In genomic region chr12:113098428-113099028, GRCh38 we compare ENCODE assay signal across 8 cellular contexts. TPM values are rescaled to one million over a fixed set of nuclear protein-coding genes. Genes with fewer than 3 reads are reported as not detected.
A peak's percentile ranks its signal among the peaks of the same experiment; 100 is the strongest.
DNase-seq lines count a peak whose midpoint lies in the region; FAIRE-seq lines count a peak whose summit lies in the region.

No MANE protein-coding gene starts in this region.

- H3K36me3 Mint-ChIP-seq in activated naive CD4-positive, alpha-beta T cell treated with anti-CD3 and anti-CD28 coated beads, Interleukin-2, amount 10 ng/mL, durations not matched to agents 7 days and 5 days: no peaks in the 10 kb centered on the region

- peaks cover 3% of the 10 kb centered on the region for H3K4me1 Mint-ChIP-seq in activated naive CD4-positive, alpha-beta T cell treated with anti-CD3 and anti-CD28 coated beads, Interleukin-2, amount 10 ng/mL, durations not matched to agents 7 days and 5 days

- H3K27ac Mint-ChIP-seq in activated naive CD4-positive, alpha-beta T cell treated with anti-CD3 and anti-CD28 coated beads, Interleukin-2, amount 10 ng/mL, durations not matched to agents 7 days and 5 days: no peak overlapping the region

- peaks cover 4% of the 10 kb centered on the region for H3K27me3 Mint-ChIP-seq in activated naive CD4-positive, alpha-beta T cell treated with anti-CD3 and anti-CD28 coated beads, Interleukin-2, amount 10 ng/mL, durations not matched to agents 7 days and 5 days

- H3K9me3 Mint-ChIP-seq in activated naive CD4-positive, alpha-beta T cell treated with anti-CD3 and anti-CD28 coated beads, Interleukin-2, amount 10 ng/mL, durations not matched to agents 7 days and 5 days: no peaks in the 10 kb centered on the region

- peak; percentile 38 for DNase-seq in NK-92 treated with Interleukin-12 subunit alpha and Interleukin-12 subunit beta, amount 100 ng/mL, for 24 hours (lab: John Stamatoyannopoulos, UW)
- DNase-seq in NK-92 (lab: John Stamatoyannopoulos, UW; ENCODE audit: unreplicated experiment) (no peak), Kasumi-1 (lab: John Stamatoyannopoulos, UW) (peak; percentile 32 to 43), SHP77 (lab: John Stamatoyannopoulos, UW) (peak; percentile 87 to 88), glomerular endothelial cell (ENCODE audit: extremely low read depth, low read depth, low spot score) (peak; percentile 16), pons (ENCODE audit: low spot score) (peak; percentile 70), urothelium cell line (ENCODE audit: low spot score) (peak; percentile 95)
- peak; percentile 76 for DNase-seq in activated naive CD4-positive, alpha-beta T cell treated with anti-CD3 and anti-CD28 coated beads, Interleukin-2, amount 10 ng/mL, durations not matched to agents 7 days and 5 days

- H3K4me3 Mint-ChIP-seq in activated naive CD4-positive, alpha-beta T cell treated with anti-CD3 and anti-CD28 coated beads, Interleukin-2, amount 10 ng/mL, durations not matched to agents 7 days and 5 days: no peak overlapping the region

- peak; percentile 88 for FAIRE-seq in urothelium cell line (lab: Jason Lieb, UNC)

- CTCF ChIA-PET in activated naive CD4-positive, alpha-beta T cell treated with anti-CD3 and anti-CD28 coated beads, Interleukin-2, amount 10 ng/mL, durations not matched to agents 7 days and 5 days (lab: Charles Lee): interaction anchor here (0.7 to 2.6 kb wide), 8 partner anchors 9 to 74 kb away, joined by 3 to 33 read pairs (median 4); no protein-coding TSS in a partner anchor

RNA-seq across cellular contexts. Expression of gene RASAL1, which starts 37.0 kb away (rescaled TPM):
- not detected in 2 replicates for total RNA-seq in glomerular endothelial cell

RNA-seq across cellular contexts. Expression of gene DTX1, which starts 42.0 kb away (rescaled TPM):
- 0.34 and 3.2 TPM in 2 replicates for total RNA-seq in glomerular endothelial cell

RNA-seq across cellular contexts. Expression of gene CFAP73, which starts 51.0 kb away (rescaled TPM):
- not detected in 2 replicates for total RNA-seq in glomerular endothelial cell
